9 cellular contexts compared by ENCODE assay signal in the genomic region with DNA sequence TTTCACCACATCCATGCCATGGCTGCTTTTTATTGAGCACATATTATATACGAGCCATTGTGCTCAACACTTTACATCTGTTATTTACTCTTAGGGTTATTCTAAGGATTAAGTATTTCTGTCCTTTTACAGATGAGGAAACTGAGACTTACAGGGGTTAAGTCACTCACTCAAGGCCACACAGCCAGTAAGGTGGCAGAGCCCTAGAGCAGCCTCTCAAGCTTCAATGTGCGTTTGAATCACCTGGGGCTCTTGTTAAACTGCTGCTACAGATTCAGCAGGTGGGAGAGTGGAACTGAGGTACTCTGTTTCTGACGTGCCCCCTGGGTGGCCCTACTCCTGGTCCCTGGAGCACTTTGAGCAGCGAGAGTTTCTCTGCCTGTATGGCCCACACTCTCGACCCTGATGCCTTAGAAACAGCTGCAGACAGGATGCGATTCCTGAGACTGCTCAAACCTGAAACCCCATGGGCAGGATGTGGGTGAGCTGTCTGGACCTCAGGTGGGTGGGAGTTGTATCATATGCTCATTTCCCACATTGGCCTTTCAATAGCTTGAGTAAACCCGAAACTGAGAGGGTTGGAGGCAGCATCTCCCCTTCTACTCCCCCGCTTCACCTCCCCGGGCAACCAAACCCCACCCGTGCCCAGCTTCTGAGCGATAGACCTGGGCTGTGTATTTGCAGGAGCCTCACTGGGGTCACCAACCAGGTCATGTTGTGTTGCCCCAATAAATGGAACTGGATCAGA. TPM values are rescaled to one million over a fixed set of nuclear protein-coding genes. Genes with fewer than 3 reads are reported as not detected.
A peak's percentile ranks its signal among the peaks of the same experiment; 100 is the strongest.
DNase-seq lines count a peak whose midpoint lies in the region; ATAC-seq and TF ChIP-seq lines count a peak whose summit lies in the region.
"Had no signal": no experiment of that assay in that cellular context is flagged by ENCODE, and none has a peak within 500 bp of the region (broad histone marks: within the 10 kb centered on the region; RNA-seq: fewer than 3 reads in every experiment).

No MANE protein-coding gene starts in this region.

- H3K9me3 ChIP-seq in OCI-LY7 (ENCODE audit: low read length), result no peaks in the 10 kb centered on the region
- H3K9me3 ChIP-seq: neutrophil had no signal

- no peaks in the 10 kb centered on the region for H4K20me1 ChIP-seq in OCI-LY7 (ENCODE audit: insufficient read depth, low read length)

- H3K79me2 ChIP-seq in OCI-LY7 (ENCODE audit: insufficient read depth, low read depth, low read length), result no peaks in the 10 kb centered on the region

- H3K27me3 Mint-ChIP-seq in activated naive CD8-positive, alpha-beta T cell, result no peaks in the 10 kb centered on the region

- BruUV-seq in OCI-LY7 (replicated peaks; lab: Mats Ljungman, UMichigan), result no TSS peak

- H3K27ac ChIP-seq in OCI-LY7 (ENCODE audit: low read depth, low read length, poor library complexity, severe bottlenecking), result peak overlapping the region; percentile 8
- H3K27ac ChIP-seq: neutrophil had no signal

- peak overlapping the region; percentile 45 for H3K4me2 ChIP-seq in OCI-LY7 (ENCODE audit: low read length)

- peaks cover 22% of the 10 kb centered on the region for H3K36me3 Mint-ChIP-seq in activated naive CD8-positive, alpha-beta T cell
- peaks cover 19% of the 10 kb centered on the region for H3K36me3 Mint-ChIP-seq in stimulated activated effector memory CD8-positive, alpha-beta T cell treated with anti-CD3 and anti-CD28 coated beads, Interleukin-12 subunit alpha, Interleukin-12 subunit beta, amount 100 ng/mL, for 72 hours

- H2AFZ ChIP-seq in OCI-LY7 (ENCODE audit: low read length), result no peak overlapping the region

- POLR2A ChIA-PET in OCI-LY7 (lab: Charles Lee), result interaction anchor here (0.7 kb wide), 1 partner anchor 9 kb away, joined by 3 read pairs; no protein-coding TSS in a partner anchor

- H3K36me3 ChIP-seq in GM06990 (ENCODE audit: control insufficient read depth, insufficient read depth, low read length) (no peaks in the 10 kb centered on the region), OCI-LY7 (ENCODE audit: insufficient read depth, low read length) (no peaks in the 10 kb centered on the region)
- H3K36me3 ChIP-seq: neutrophil had no signal

- peaks cover 91% of the 10 kb centered on the region for H3K4me1 Mint-ChIP-seq in activated naive CD8-positive, alpha-beta T cell (ENCODE audit: low read depth)
- peaks cover 65% of the 10 kb centered on the region for H3K4me1 Mint-ChIP-seq in stimulated activated effector memory CD8-positive, alpha-beta T cell treated with anti-CD3 and anti-CD28 coated beads, Interleukin-12 subunit alpha, Interleukin-12 subunit beta, amount 100 ng/mL, for 72 hours

- peaks cover 1% of the 10 kb centered on the region for H3K27me3 ChIP-seq in GM06990 (replicated peaks; ENCODE audit: control insufficient read depth, insufficient read depth, low read length)
- H3K27me3 ChIP-seq: neutrophil had no signal

- H3K4me3 Mint-ChIP-seq in activated naive CD8-positive, alpha-beta T cell, result peak overlapping the region; percentile 75
- H3K4me3 Mint-ChIP-seq in stimulated activated effector memory CD8-positive, alpha-beta T cell treated with anti-CD3 and anti-CD28 coated beads, Interleukin-12 subunit alpha, Interleukin-12 subunit beta, amount 100 ng/mL, for 72 hours, result peak overlapping the region; percentile 38

- CTCF ChIA-PET in OCI-LY7 (lab: Charles Lee; ENCODE audit: unreplicated experiment), result no interaction called here

- peaks cover 33% of the 10 kb centered on the region for H3K4me1 ChIP-seq in OCI-LY7 (ENCODE audit: insufficient read depth, low read length, poor library complexity, severe bottlenecking)

- TF ChIP-seq CTCF in GM06990 (IDR thresholded peaks at IDR 0.05; ENCODE audit: insufficient read depth, low read length, poor library complexity, severe bottlenecking), result no peak
- TF ChIP-seq CTCF in OCI-LY7 (conservative IDR thresholded peaks at IDR 0.05; ENCODE audit: low read length), result no peak

- H3K27ac Mint-ChIP-seq in activated naive CD8-positive, alpha-beta T cell, result peak overlapping the region; percentile 78
- peak overlapping the region; percentile 3 for H3K27ac Mint-ChIP-seq in stimulated activated effector memory CD8-positive, alpha-beta T cell treated with anti-CD3 and anti-CD28 coated beads, Interleukin-12 subunit alpha, Interleukin-12 subunit beta, amount 100 ng/mL, for 72 hours

- intact Hi-C loops in OCI-LY7 (cut with micrococcal nuclease; ENCODE audit: unreplicated experiment), result no loop called here

- no peaks in the 10 kb centered on the region for H3K9me2 ChIP-seq in OCI-LY7 (ENCODE audit: insufficient read depth, low read length)

- peak; percentile 98 for ATAC-seq in GM21723 (IDR thresholded peaks at IDR 0.05; ENCODE audit: unreplicated experiment)
- peak; percentile 98 for ATAC-seq in stimulated activated effector memory CD8-positive, alpha-beta T cell treated with anti-CD3 and anti-CD28 coated beads, Interleukin-12 subunit alpha, Interleukin-12 subunit beta, amount 100 ng/mL, for 72 hours

- H3K4me3 ChIP-seq in GM06990 (replicated peaks; ENCODE audit: low read depth, low read length) (no peak overlapping the region), OCI-LY7 (ENCODE audit: low read depth, low read length, poor library complexity, severe bottlenecking) (no peak overlapping the region)

- no peaks in the 10 kb centered on the region for H3K9me3 Mint-ChIP-seq in activated naive CD8-positive, alpha-beta T cell (ENCODE audit: low read depth)
- H3K9me3 Mint-ChIP-seq in stimulated activated effector memory CD8-positive, alpha-beta T cell treated with anti-CD3 and anti-CD28 coated beads, Interleukin-12 subunit alpha, Interleukin-12 subunit beta, amount 100 ng/mL, for 72 hours, result no peaks in the 10 kb centered on the region

- DNase-seq in GM06990 (ENCODE audit: extremely low read depth, insufficient read length) (peak; percentile 79), OCI-LY7 (ENCODE audit: low spot score) (peak; percentile 81), NCI-H187 (lab: John Stamatoyannopoulos, UW) (no peak), DMS53 (lab: John Stamatoyannopoulos, UW) (no peak), NCI-H1694 treated with DMSO at 0.1 percent for 48 hours (lab: John Stamatoyannopoulos, UW) (no peak)
- peak; percentile 70 to 93 for DNase-seq in stimulated activated effector memory CD8-positive, alpha-beta T cell treated with anti-CD3 and anti-CD28 coated beads, Interleukin-12 subunit alpha, Interleukin-12 subunit beta, amount 100 ng/mL, for 72 hours (ENCODE audit: low spot score in 2 of 2)

RNA-seq across cellular contexts. Expression of a gene that starts 59.3 kb away (rescaled TPM):
- 2.4 and 3.0 TPM in 2 replicates for total RNA-seq in OCI-LY7 (2014; rRNA removed; shearing (Covaris generic))
- total RNA-seq in OCI-LY7 (2022), result 4.6 and 4.9 TPM in 2 replicates

Comparison
In these comparisons a context has a peak if more than half of its experiments do, and no peak if none do; other contexts are left out.
1. DNase-seq: peak in GM06990 (single experiment), OCI-LY7 (single experiment) and stimulated activated effector memory CD8-positive, alpha-beta T cell treated with anti-CD3 and anti-CD28 coated beads, Interleukin-12 subunit alpha, Interleukin-12 subunit beta, amount 100 ng/mL, for 72 hours (2 of 2); none in NCI-H187 (0 of 2), DMS53 (single experiment) and NCI-H1694 treated with DMSO at 0.1 percent for 48 hours (single experiment).